ENCODE assay signal across 15 cellular contexts in the genomic region with DNA sequence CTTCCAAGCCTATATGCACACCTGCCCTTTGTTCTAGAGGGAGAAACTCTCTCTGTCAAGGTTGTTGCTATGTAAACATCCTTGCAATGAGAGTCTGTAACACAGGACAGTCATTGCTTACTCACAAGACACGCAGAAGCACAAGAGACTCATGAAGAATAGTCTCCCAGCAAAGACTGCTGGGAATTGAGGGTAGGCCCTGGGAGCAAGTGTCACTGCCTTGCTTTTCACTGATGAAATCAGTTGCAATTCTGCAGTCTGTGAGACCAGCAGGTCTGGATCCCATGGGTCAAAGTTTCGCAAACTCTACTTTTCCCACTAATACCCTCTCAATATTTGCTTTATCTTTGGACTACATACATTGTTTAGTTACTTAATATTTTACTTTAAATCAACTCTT.
A peak's percentile ranks its signal among the peaks of the same experiment; 100 is the strongest.
DNase-seq lines count a peak whose midpoint lies in the region; ATAC-seq and TF ChIP-seq lines count a peak whose summit lies in the region.
"Had no signal": no experiment of that assay in that cellular context is flagged by ENCODE, and none has a peak within 500 bp of the region (broad histone marks: within the 10 kb centered on the region; RNA-seq: fewer than 3 reads in every experiment).

No MANE protein-coding gene starts in this region.

- no peak for TF ChIP-seq CTCF in MCF 10A (IDR thresholded peaks at IDR 0.05; ENCODE audit: unreplicated experiment)
- no peak for TF ChIP-seq CTCF in breast epithelium (IDR thresholded peaks at IDR 0.05)
- no peak for TF ChIP-seq CTCF in WTC11 (IDR thresholded peaks at IDR 0.05)
- TF ChIP-seq CTCF in endothelial cell (IDR thresholded peaks at IDR 0.05; ENCODE audit: unreplicated experiment) = no peak

- H3K27me3 Mint-ChIP-seq in MCF 10A (ENCODE audit: insufficient read depth, unreplicated experiment) = no peaks in the 10 kb centered on the region
- no peaks in the 10 kb centered on the region for H3K27me3 Mint-ChIP-seq in WTC11 (ENCODE audit: low read depth)
- peaks cover 2% of the 10 kb centered on the region for H3K27me3 Mint-ChIP-seq in endothelial cell (ENCODE audit: unreplicated experiment)
- H3K27me3 Mint-ChIP-seq: activated T-helper 17 cell treated with anti-CD3 and anti-CD28 coated beads, Interleukin-2, amount 50 U/mL, for 72 hours; memory B cell had no signal

- H3K4me3 ChIP-seq in breast epithelium = no peak overlapping the region
- H3K4me3 ChIP-seq: Peyer's patch had no signal

- H3K27me3 ChIP-seq in breast epithelium = no peaks in the 10 kb centered on the region
- H3K27me3 ChIP-seq: neutrophil, Peyer's patch had no signal

- DNase-seq in MCF 10A (ENCODE audit: unreplicated experiment) = peak; percentile 80
- no peak for DNase-seq in breast epithelium (ENCODE audit: low spot score in 2 of 2)
- no peak for DNase-seq in WTC11 (ENCODE audit: low spot score)
- peak; percentile 86 for DNase-seq in fibroblast of the conjunctiva (ENCODE audit: low read depth)
- no peak for DNase-seq in endothelial cell (ENCODE audit: low spot score)
- DNase-seq in NCI-H2227 treated with DMSO at 0.1 percent for 48 hours (lab: John Stamatoyannopoulos, UW) = no peak
- DNase-seq in NAMALWA (ENCODE audit: low spot score) = no peak
- DNase-seq in central memory CD4-positive, alpha-beta T cell = no peak
- DNase-seq: activated CD4-positive, alpha-beta T cell treated with anti-CD3 and anti-CD28 coated beads, Interleukin-2, amount 50 U/mL, for 4 hours; NCI-H2171 treated with DMSO at 0.1 percent for 48 hours; Peyer's patch had no signal

- H3K4me3 Mint-ChIP-seq in MCF 10A (ENCODE audit: unreplicated experiment) (no peak overlapping the region), WTC11 (no peak overlapping the region), endothelial cell (ENCODE audit: unreplicated experiment) (no peak overlapping the region)
- H3K4me3 Mint-ChIP-seq: activated T-helper 17 cell treated with anti-CD3 and anti-CD28 coated beads, Interleukin-2, amount 50 U/mL, for 72 hours; memory B cell; T-helper 2 cell treated with Interferon-gamma antibody and Interleukin-4, amounts not matched to agents 5 μg/mL and 100 μg/mL, for 36 hours had no signal

- H3K27ac Mint-ChIP-seq in MCF 10A (ENCODE audit: low read depth, unreplicated experiment) (peak overlapping the region; percentile 67), WTC11 (no peak overlapping the region), endothelial cell (ENCODE audit: unreplicated experiment) (no peak overlapping the region)
- H3K27ac Mint-ChIP-seq: memory B cell; T-helper 2 cell treated with Interferon-gamma antibody and Interleukin-4, amounts not matched to agents 5 μg/mL and 100 μg/mL, for 36 hours had no signal

- H3K36me3 Mint-ChIP-seq in MCF 10A (ENCODE audit: insufficient read depth, unreplicated experiment) (peaks cover 24% of the 10 kb centered on the region), WTC11 (peaks cover 10% of the 10 kb centered on the region), endothelial cell (ENCODE audit: low read depth, unreplicated experiment) (peaks cover 5% of the 10 kb centered on the region)

- no peaks in the 10 kb centered on the region for H3K9me3 Mint-ChIP-seq in MCF 10A (ENCODE audit: unreplicated experiment)
- no peaks in the 10 kb centered on the region for H3K9me3 Mint-ChIP-seq in WTC11
- no peaks in the 10 kb centered on the region for H3K9me3 Mint-ChIP-seq in endothelial cell (ENCODE audit: unreplicated experiment)
- H3K9me3 Mint-ChIP-seq: activated T-helper 17 cell treated with anti-CD3 and anti-CD28 coated beads, Interleukin-2, amount 50 U/mL, for 72 hours; memory B cell; T-helper 2 cell treated with Interferon-gamma antibody and Interleukin-4, amounts not matched to agents 5 μg/mL and 100 μg/mL, for 36 hours had no signal

- no peaks in the 10 kb centered on the region for H3K36me3 ChIP-seq in breast epithelium

- H3K4me1 Mint-ChIP-seq in MCF 10A (ENCODE audit: insufficient read depth, unreplicated experiment) (peaks cover 5% of the 10 kb centered on the region), WTC11 (no peaks in the 10 kb centered on the region), endothelial cell (ENCODE audit: unreplicated experiment) (peaks cover 4% of the 10 kb centered on the region)
- H3K4me1 Mint-ChIP-seq: activated T-helper 17 cell treated with anti-CD3 and anti-CD28 coated beads, Interleukin-2, amount 50 U/mL, for 72 hours; memory B cell had no signal

- intact Hi-C loops in MCF 10A (cut with micrococcal nuclease) (loop anchor here (5.0 kb wide), 1 partner anchor 179 kb away; the partner anchor contains the start of genes FTO and RPGRIP1L), breast epithelium (cut with DNase I; ENCODE audit: low total_unique reads) (no loop called here)

- no peak overlapping the region for H3K27ac ChIP-seq in breast epithelium
- H3K27ac ChIP-seq: neutrophil, Peyer's patch had no signal

- H3K4me1 ChIP-seq in breast epithelium = no peaks in the 10 kb centered on the region
- H3K4me1 ChIP-seq: Peyer's patch had no signal

- POLR2A ChIA-PET in MCF 10A (lab: Yijun Ruan, JAX) = interaction anchor here (0.7 to 2.1 kb wide), 5 partner anchors 14 to 108 kb away, joined by 3 to 7 read pairs (median 3); no protein-coding TSS in a partner anchor
- POLR2A ChIA-PET in WTC11 (lab: Charles Lee) = interaction anchor here (0.7 kb wide), 1 partner anchor 424 kb away, joined by 3 read pairs; no protein-coding TSS in a partner anchor

- no peak for TF ChIP-seq POLR2A in breast epithelium (IDR thresholded peaks at IDR 0.05)

- CTCF ChIA-PET in MCF 10A (lab: Yijun Ruan, JAX) = interaction anchor here (0.6 to 2.1 kb wide), 6 partner anchors 11 to 371 kb away, joined by 3 to 5 read pairs (median 4); no protein-coding TSS in a partner anchor
- CTCF ChIA-PET in WTC11 (lab: Charles Lee) = no interaction called here

- no peak for ATAC-seq in WTC11
- ATAC-seq: activated T-helper 17 cell treated with anti-CD3 and anti-CD28 coated beads, Interleukin-2, amount 50 U/mL, for 72 hours had no signal

- BruUV-seq in MCF 10A (replicated peaks; lab: Mats Ljungman, UMichigan) = no TSS peak

- no peaks in the 10 kb centered on the region for H3K9me3 ChIP-seq in breast epithelium
- H3K9me3 ChIP-seq: neutrophil, Peyer's patch had no signal

TF ChIP-seq in WTC11, 78 proteins besides CTCF, POLR2A, EP300 and RAD21:
- TF ChIP-seq GABPB1 (CRISPR knock-in tag; IDR thresholded peaks at IDR 0.05) = peak; percentile 100
- TF ChIP-seq ZBTB21 (CRISPR knock-in tag; IDR thresholded peaks at IDR 0.05; ENCODE audit: borderline replicate concordance) = no peak

Comparison
In these comparisons a context has a peak if more than half of its experiments do, and no peak if none do; other contexts are left out.
1. DNase-seq: peak in MCF 10A (single experiment) and fibroblast of the conjunctiva (single experiment); none in breast epithelium (0 of 2), WTC11 (single experiment), endothelial cell (single experiment), NCI-H2227 treated with DMSO at 0.1 percent for 48 hours (single experiment), NAMALWA (single experiment) and central memory CD4-positive, alpha-beta T cell (single experiment).